ENCODE assay signal across 8 cellular contexts in genomic region chr19:679418-680286, GRCh38. TPM values are rescaled to one million over a fixed set of nuclear protein-coding genes. Genes with fewer than 3 reads are reported as not detected.
DNase-seq lines count a peak whose midpoint lies in the region; ATAC-seq and TF ChIP-seq lines count a peak whose summit lies in the region.

No MANE protein-coding gene starts in this region.

- intact Hi-C loops in Right ventricle myocardium inferior (cut with DNase I), result loop anchor here (1.0 to 5.0 kb wide), 2 partner anchors 16 to 33 kb away; partner anchors contain the start of gene RNF126
- intact Hi-C loops in cardiac septum (cut with DNase I), result no loop called here

- H3K9me3 ChIP-seq in Peyer's patch (no peaks in the 10 kb centered on the region), iPS-20b (ENCODE audit: insufficient read depth, low read depth, low read length) (no peaks in the 10 kb centered on the region)

- H3K4me1 ChIP-seq in Peyer's patch, result peaks cover 3 to 42% (median 13%) of the 10 kb centered on the region in 4 donors
- no peaks in the 10 kb centered on the region for H3K4me1 ChIP-seq in iPS-20b (ENCODE audit: insufficient read depth, low read length)

- peak overlapping the region; percentile 66; the same call in 1 of the 2 replicates for H3K9ac ChIP-seq in iPS-20b (ENCODE audit: low read depth, low read length)

- in situ Hi-C loops in brain microvascular endothelial cell (cut with HindIII; ENCODE audit: low pct_ligation_motif_present, low sequenced_read_pairs), result no loop called here

- ATAC-seq in Right ventricle myocardium inferior (peak; percentile 23), HG02884 (IDR thresholded peaks at IDR 0.05; ENCODE audit: unreplicated experiment) (peak; percentile 20)

- peaks cover 0 to 3% of the 10 kb centered on the region in 2 donors for H3K27me3 ChIP-seq in Peyer's patch
- no peaks in the 10 kb centered on the region for H3K27me3 ChIP-seq in brain microvascular endothelial cell (replicated peaks)
- H3K27me3 ChIP-seq in iPS-20b (ENCODE audit: insufficient read depth, low read length), result peaks cover 31% of the 10 kb centered on the region

- DNase-seq in Right ventricle myocardium inferior (ENCODE audit: missing footprints), result peak; percentile 88
- no peak for DNase-seq in cardiac septum (ENCODE audit: low spot score)
- peak in 2 of 3 donors; percentile 64 to 66 for DNase-seq in Peyer's patch
- no peak for DNase-seq in brain microvascular endothelial cell
- peak; percentile 78 for DNase-seq in skeletal muscle cell (ENCODE audit: low read depth)
- DNase-seq in NCI-H2107 treated with DMSO at 0.1 percent for 48 hours (lab: John Stamatoyannopoulos, UW; ENCODE audit: unreplicated experiment), result no peak

- H3K36me3 ChIP-seq in Peyer's patch (no peaks in the 10 kb centered on the region), brain microvascular endothelial cell (replicated peaks) (peaks cover 12% of the 10 kb centered on the region), iPS-20b (ENCODE audit: insufficient read depth, low read depth, low read length) (no peaks in the 10 kb centered on the region)

- TF ChIP-seq CTCF in Peyer's patch (IDR thresholded peaks at IDR 0.05) (no peak), brain microvascular endothelial cell (IDR thresholded peaks at IDR 0.05; ENCODE audit: low read depth, low read length, missing control alignments) (no peak)

- TF ChIP-seq POLR2A in Peyer's patch (IDR thresholded peaks at IDR 0.05), result no peak

- peak overlapping the region; percentile 76 to 96 (median 91) for H3K27ac ChIP-seq in Peyer's patch
- peak overlapping the region; percentile 97 for H3K27ac ChIP-seq in brain microvascular endothelial cell
- H3K27ac ChIP-seq in iPS-20b (ENCODE audit: low read length), result no peak overlapping the region

- H3K4me3 ChIP-seq in Peyer's patch (peak overlapping the region; percentile 72 to 95 (median 85)), brain microvascular endothelial cell (ENCODE audit: low read depth, low read length) (peak overlapping the region; percentile 57), iPS-20b (ENCODE audit: low read length) (peak overlapping the region; percentile 67; the same call in 1 of the 2 replicates), skeletal muscle cell (ENCODE audit: low read depth, low read length) (peak overlapping the region; percentile 59)

RNA-seq across cellular contexts. Expression of gene FSTL3, which starts 3.5 kb away (rescaled TPM):
- total RNA-seq in Right ventricle myocardium inferior (37.1 TPM), cardiac septum (136 TPM), Peyer's patch (10 to 100 TPM; 13.8 to 94.9 (median 34.9) TPM)

RNA-seq across cellular contexts. Expression of gene PRSS57, which starts 15.6 kb away (rescaled TPM):
- total RNA-seq in Right ventricle myocardium inferior (not detected), cardiac septum (not detected), Peyer's patch (not detected)

RNA-seq across cellular contexts. Expression of gene RNF126, which starts 16.6 kb away (rescaled TPM):
- 19.7 TPM for total RNA-seq in Right ventricle myocardium inferior
- total RNA-seq in cardiac septum, result 31.4 TPM
- 100 to 1,000 TPM in 3 of 4 donors, 10 to 100 TPM in 1; 83.3 to 119 (median 115) TPM for total RNA-seq in Peyer's patch

RNA-seq across cellular contexts. Expression of gene PALM, which starts 29.1 kb away (rescaled TPM):
- total RNA-seq in Right ventricle myocardium inferior, result 34.0 TPM
- 18.9 TPM for total RNA-seq in cardiac septum
- total RNA-seq in Peyer's patch, result 10 to 100 TPM in 3 of 4 donors, 1 to 10 TPM in 1; 7.5 to 33.8 (median 21.6) TPM

RNA-seq across cellular contexts. Expression of gene FGF22, which starts 40.0 kb away (rescaled TPM):
- not detected for total RNA-seq in Right ventricle myocardium inferior
- not detected for total RNA-seq in cardiac septum
- total RNA-seq in Peyer's patch, result not detected

Comparison
In these comparisons a context has a peak if more than half of its experiments do, and no peak if none do; other contexts are left out.
1. DNase-seq: peak in Right ventricle myocardium inferior (single experiment), Peyer's patch (2 of 3) and skeletal muscle cell (single experiment); none in cardiac septum (single experiment), brain microvascular endothelial cell (single experiment) and NCI-H2107 treated with DMSO at 0.1 percent for 48 hours (single experiment).
2. Peak in every context shown above with its lines, with median percentiles within 50 percentile points of each other: H3K4me3 ChIP-seq.